ENCODE assay signal across 1 cellular context in the genomic region with DNA sequence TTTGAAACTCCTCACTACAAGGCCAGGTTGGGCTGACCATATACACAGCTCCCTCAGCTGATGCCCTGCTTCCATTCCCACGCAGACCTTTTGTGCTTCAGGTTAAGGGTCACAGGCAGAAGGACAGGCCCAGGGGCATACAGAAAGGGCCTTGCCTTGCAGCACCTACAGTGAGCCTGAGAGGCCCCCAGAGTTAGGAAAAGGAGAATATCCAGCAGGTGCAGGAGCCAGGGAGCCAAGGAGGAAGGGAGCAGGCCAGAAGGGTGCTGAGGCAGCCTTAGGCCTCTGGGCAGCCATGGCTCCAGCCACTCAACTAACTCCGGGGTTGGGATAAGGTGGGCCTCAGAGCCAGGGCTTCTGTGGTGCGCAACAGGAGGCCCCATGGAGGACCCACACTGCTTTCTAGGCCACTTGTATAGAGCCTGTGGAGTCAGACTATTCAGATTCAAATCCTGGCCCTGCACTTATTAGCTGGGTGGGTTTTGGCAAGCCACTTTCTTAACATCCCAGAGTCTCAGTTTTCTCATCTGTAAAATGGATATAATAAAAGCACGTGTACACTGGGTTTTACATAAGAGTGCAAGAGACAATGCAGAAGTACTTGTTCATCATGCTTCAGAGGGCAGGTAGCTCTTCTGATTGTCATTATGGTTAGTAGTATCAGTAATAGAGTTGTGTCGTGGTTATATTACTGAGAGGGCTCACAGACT.
A peak's percentile ranks its signal among the peaks of the same experiment; 100 is the strongest.
TF ChIP-seq lines count a peak whose summit lies in the region.

No MANE protein-coding gene starts in this region.

TF ChIP-seq in HepG2, 621 proteins besides CTCF, POLR2A, EP300 and RAD21 (continued from another document and continues in another):
- TF ChIP-seq ZNF33B (CRISPR knock-in tag; IDR thresholded peaks at IDR 0.05) (peak; percentile 76; the same call in 1 of the 2 replicates), ZNF292 (CRISPR knock-in tag; IDR thresholded peaks at IDR 0.05; ENCODE audit: borderline replicate concordance, low read depth) (peak; percentile 40; the same call in 1 of the 2 replicates), HNRNPH1 (optimal IDR thresholded peaks at IDR 0.05; ENCODE audit: low read depth, low read length) (no peak), NAIF1 (CRISPR knock-in tag; IDR thresholded peaks at IDR 0.05; ENCODE audit: borderline replicate concordance) (no peak), SAP130 (CRISPR knock-in tag; IDR thresholded peaks at IDR 0.05; ENCODE audit: low read depth) (no peak), DZIP1 (CRISPR knock-in tag; IDR thresholded peaks at IDR 0.05) (peak; percentile 82; the same call in 1 of the 2 replicates), SYNCRIP (IDR thresholded peaks at IDR 0.05; ENCODE audit: insufficient read depth, low read depth, low read length) (no peak), ZNF772 (CRISPR knock-in tag; IDR thresholded peaks at IDR 0.05) (peak; percentile 32; the same call in 1 of the 2 replicates), HOXD1 (CRISPR knock-in tag; IDR thresholded peaks at IDR 0.05) (no peak), ZNF883 (CRISPR knock-in tag; IDR thresholded peaks at IDR 0.05; ENCODE audit: not compliant biosample characterization) (peak; percentile 38), ZNF782 (CRISPR knock-in tag; IDR thresholded peaks at IDR 0.05; ENCODE audit: borderline replicate concordance) (no peak), AGO2 (optimal IDR thresholded peaks at IDR 0.05; ENCODE audit: low read depth, low read length) (peak; percentile 6), JUN (CRISPR knock-in tag; IDR thresholded peaks at IDR 0.05) (no peak), RERE (CRISPR knock-in tag; IDR thresholded peaks at IDR 0.05; ENCODE audit: low read depth) (no peak), NKX3-1 (CRISPR knock-in tag; IDR thresholded peaks at IDR 0.05) (no peak), ZNF570 (CRISPR knock-in tag; IDR thresholded peaks at IDR 0.05; ENCODE audit: borderline replicate concordance) (no peak), GTF3A (CRISPR knock-in tag; conservative IDR thresholded peaks at IDR 0.05) (0 out of 2 replicates have a peak, but pooled peaks have one; percentile 31), POLR2G (IDR thresholded peaks at IDR 0.05; ENCODE audit: low read depth, low read length) (peak; percentile 60), ZMYM4 (CRISPR knock-in tag; IDR thresholded peaks at IDR 0.05) (no peak), ZFX (CRISPR knock-in tag; IDR thresholded peaks at IDR 0.05; ENCODE audit: low read depth) (peak; percentile 49; the same call in 1 of the 2 replicates), GLI4 (CRISPR knock-in tag; IDR thresholded peaks at IDR 0.05; ENCODE audit: borderline replicate concordance) (peak; percentile 82; the same call in 1 of the 2 replicates), ZNF7 (CRISPR knock-in tag; IDR thresholded peaks at IDR 0.05) (no peak), ZNF605 (CRISPR knock-in tag; IDR thresholded peaks at IDR 0.05) (no peak), ZNF205 (CRISPR knock-in tag; IDR thresholded peaks at IDR 0.05) (no peak), EHMT2 (IDR thresholded peaks at IDR 0.05; ENCODE audit: borderline replicate concordance, low read depth, low read length) (no peak), ZBTB21 (CRISPR knock-in tag; IDR thresholded peaks at IDR 0.05) (no peak), ZNF451 (CRISPR knock-in tag; IDR thresholded peaks at IDR 0.05) (peak; percentile 40; the same call in 1 of the 2 replicates), RXRA (CRISPR knock-in tag; IDR thresholded peaks at IDR 0.05) (peak; percentile 8; the same call in 1 of the 2 replicates), ZNF777 (CRISPR knock-in tag; IDR thresholded peaks at IDR 0.05) (no peak), TBX3 (IDR thresholded peaks at IDR 0.05; ENCODE audit: borderline replicate concordance) (no peak), ZNF382 (CRISPR knock-in tag; IDR thresholded peaks at IDR 0.05; ENCODE audit: borderline replicate concordance) (no peak), ADNP (CRISPR knock-in tag; IDR thresholded peaks at IDR 0.05) (no peak), KLF9 (CRISPR knock-in tag; IDR thresholded peaks at IDR 0.05; ENCODE audit: low read depth) (no peak), ZSCAN25 (CRISPR knock-in tag; IDR thresholded peaks at IDR 0.05) (peak; percentile 19; the same call in 1 of the 2 replicates), ZNF629 (CRISPR knock-in tag; conservative IDR thresholded peaks at IDR 0.05) (peak; percentile 92), ZMYM3 (CRISPR knock-in tag; IDR thresholded peaks at IDR 0.05) (0 out of 2 replicates have a peak, but pooled peaks have one; percentile 20), HNRNPL (IDR thresholded peaks at IDR 0.05; ENCODE audit: low read depth, low read length) (peak; percentile 0; the same call in 1 of the 2 replicates), CBFB (CRISPR knock-in tag; IDR thresholded peaks at IDR 0.05) (no peak), ATAD3A (CRISPR knock-in tag; IDR thresholded peaks at IDR 0.05) (no peak), ZNF598 (CRISPR knock-in tag; IDR thresholded peaks at IDR 0.05; ENCODE audit: borderline replicate concordance) (peak; percentile 87; the same call in 1 of the 2 replicates), SMAD9 (CRISPR knock-in tag; IDR thresholded peaks at IDR 0.05) (0 out of 2 replicates have a peak, but pooled peaks have one; percentile 59), FOXO1 (CRISPR knock-in tag; IDR thresholded peaks at IDR 0.05) (no peak), GFI1 (CRISPR knock-in tag; IDR thresholded peaks at IDR 0.05; ENCODE audit: borderline replicate concordance) (no peak), NR2C2 (CRISPR knock-in tag; IDR thresholded peaks at IDR 0.05; ENCODE audit: borderline replicate concordance) (peak; percentile 47), BORCS8-MEF2B (CRISPR knock-in tag; IDR thresholded peaks at IDR 0.05) (no peak), RFXANK (CRISPR knock-in tag; IDR thresholded peaks at IDR 0.05) (0 out of 2 replicates have a peak, but pooled peaks have one; percentile 17), MAFG (CRISPR knock-in tag; IDR thresholded peaks at IDR 0.05) (no peak), ZKSCAN8 (CRISPR knock-in tag; IDR thresholded peaks at IDR 0.05; ENCODE audit: borderline replicate concordance) (no peak), NR2F1 (CRISPR knock-in tag; IDR thresholded peaks at IDR 0.05) (0 out of 4 replicates have a peak, but pooled peaks of 1 of the 2 experiments have one; percentile 31), RXRB (CRISPR knock-in tag; IDR thresholded peaks at IDR 0.05; ENCODE audit: borderline replicate concordance) (peak; percentile 15; the same call in 1 of the 2 replicates), NCOR1 (IDR thresholded peaks at IDR 0.05; ENCODE audit: borderline replicate concordance, low read length) (no peak), NFE2L1 (CRISPR knock-in tag; IDR thresholded peaks at IDR 0.05; ENCODE audit: borderline replicate concordance) (no peak), ISL2 (CRISPR knock-in tag; IDR thresholded peaks at IDR 0.05) (peak; percentile 9; the same call in 1 of the 2 replicates), KLF16 (CRISPR knock-in tag; IDR thresholded peaks at IDR 0.05) (0 out of 4 replicates have a peak, but pooled peaks of 1 of the 2 experiments have one; percentile 16)
- TF ChIP-seq, protein P1, sequence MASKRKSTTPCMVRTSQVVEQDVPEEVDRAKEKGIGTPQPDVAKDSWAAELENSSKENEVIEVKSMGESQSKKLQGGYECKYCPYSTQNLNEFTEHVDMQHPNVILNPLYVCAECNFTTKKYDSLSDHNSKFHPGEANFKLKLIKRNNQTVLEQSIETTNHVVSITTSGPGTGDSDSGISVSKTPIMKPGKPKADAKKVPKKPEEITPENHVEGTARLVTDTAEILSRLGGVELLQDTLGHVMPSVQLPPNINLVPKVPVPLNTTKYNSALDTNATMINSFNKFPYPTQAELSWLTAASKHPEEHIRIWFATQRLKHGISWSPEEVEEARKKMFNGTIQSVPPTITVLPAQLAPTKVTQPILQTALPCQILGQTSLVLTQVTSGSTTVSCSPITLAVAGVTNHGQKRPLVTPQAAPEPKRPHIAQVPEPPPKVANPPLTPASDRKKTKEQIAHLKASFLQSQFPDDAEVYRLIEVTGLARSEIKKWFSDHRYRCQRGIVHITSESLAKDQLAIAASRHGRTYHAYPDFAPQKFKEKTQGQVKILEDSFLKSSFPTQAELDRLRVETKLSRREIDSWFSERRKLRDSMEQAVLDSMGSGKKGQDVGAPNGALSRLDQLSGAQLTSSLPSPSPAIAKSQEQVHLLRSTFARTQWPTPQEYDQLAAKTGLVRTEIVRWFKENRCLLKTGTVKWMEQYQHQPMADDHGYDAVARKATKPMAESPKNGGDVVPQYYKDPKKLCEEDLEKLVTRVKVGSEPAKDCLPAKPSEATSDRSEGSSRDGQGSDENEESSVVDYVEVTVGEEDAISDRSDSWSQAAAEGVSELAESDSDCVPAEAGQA (IDR thresholded peaks at IDR 0.05; ENCODE audit: low read depth) = no peak
- TF ChIP-seq, protein P1 (CRISPR knock-in tag; IDR thresholded peaks at IDR 0.05; ENCODE audit: borderline replicate concordance) = no peak
